1 cellular context compared by ENCODE assay signal in genomic region chr17:75904749-75905521, GRCh38.
TF ChIP-seq lines count a peak whose summit lies in the region.

Gene MRPL38, minus strand, starts transcription at chr17:75904884. Its CDS starts 9 bp downstream, at chr17:75904875.

TF ChIP-seq in HepG2, 621 proteins besides CTCF, POLR2A, EP300 and RAD21 (continued from another document and continues in another):
- TF ChIP-seq, protein P1, sequence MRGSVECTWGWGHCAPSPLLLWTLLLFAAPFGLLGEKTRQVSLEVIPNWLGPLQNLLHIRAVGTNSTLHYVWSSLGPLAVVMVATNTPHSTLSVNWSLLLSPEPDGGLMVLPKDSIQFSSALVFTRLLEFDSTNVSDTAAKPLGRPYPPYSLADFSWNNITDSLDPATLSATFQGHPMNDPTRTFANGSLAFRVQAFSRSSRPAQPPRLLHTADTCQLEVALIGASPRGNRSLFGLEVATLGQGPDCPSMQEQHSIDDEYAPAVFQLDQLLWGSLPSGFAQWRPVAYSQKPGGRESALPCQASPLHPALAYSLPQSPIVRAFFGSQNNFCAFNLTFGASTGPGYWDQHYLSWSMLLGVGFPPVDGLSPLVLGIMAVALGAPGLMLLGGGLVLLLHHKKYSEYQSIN (CRISPR knock-in tag; IDR thresholded peaks at IDR 0.05; ENCODE audit: borderline replicate concordance): no peak
- TF ChIP-seq GMEB2 (CRISPR knock-in tag; IDR thresholded peaks at IDR 0.05; ENCODE audit: low read depth) (peak; percentile 63; the same call in 1 of the 2 replicates), GATAD2A (CRISPR knock-in tag; IDR thresholded peaks at IDR 0.05) (peak; percentile 85), TFDP2 (CRISPR knock-in tag; IDR thresholded peaks at IDR 0.05) (peak; percentile 95), NCOR1 (IDR thresholded peaks at IDR 0.05; ENCODE audit: borderline replicate concordance, low read length) (no peak; the same call in 1 of the 2 replicates), ZNF264 (CRISPR knock-in tag; IDR thresholded peaks at IDR 0.05) (peak; percentile 87; the same call in 1 of the 2 replicates), DNMT3B (CRISPR knock-in tag; conservative IDR thresholded peaks at IDR 0.05) (no peak; the same call in 1 of the 2 replicates), NFIC (IDR thresholded peaks at IDR 0.05; ENCODE audit: low read length) (no peak; the same call in 1 of the 2 replicates), ZNF652 (CRISPR knock-in tag; IDR thresholded peaks at IDR 0.05; ENCODE audit: borderline replicate concordance, low read depth) (peak; percentile 33; the same call in 1 of the 2 replicates), GLI4 (CRISPR knock-in tag; IDR thresholded peaks at IDR 0.05; ENCODE audit: borderline replicate concordance) (peak; percentile 79), ZNF616 (CRISPR knock-in tag; IDR thresholded peaks at IDR 0.05; ENCODE audit: low read depth) (0 out of 2 replicates have a peak, but pooled peaks have one; percentile 40), RARA (CRISPR knock-in tag; IDR thresholded peaks at IDR 0.05) (peak; percentile 66; the same call in 1 of the 2 replicates), HNRNPH1 (optimal IDR thresholded peaks at IDR 0.05; ENCODE audit: low read depth, low read length) (no peak), MAF1 (CRISPR knock-in tag; IDR thresholded peaks at IDR 0.05; ENCODE audit: borderline replicate concordance) (peak; percentile 86; the same call in 1 of the 2 replicates), RXRA (CRISPR knock-in tag; IDR thresholded peaks at IDR 0.05) (peak; percentile 94), REL (CRISPR knock-in tag; conservative IDR thresholded peaks at IDR 0.05) (peak; percentile 81; the same call in 1 of the 2 replicates), ZNF558 (CRISPR knock-in tag; IDR thresholded peaks at IDR 0.05; ENCODE audit: borderline replicate concordance) (peak; percentile 74; the same call in 1 of the 2 replicates), ZNF414 (CRISPR knock-in tag; IDR thresholded peaks at IDR 0.05) (peak; percentile 69; the same call in 1 of the 2 replicates), ZNF777 (CRISPR knock-in tag; IDR thresholded peaks at IDR 0.05) (peak; percentile 99), ZNF720 (CRISPR knock-in tag; IDR thresholded peaks at IDR 0.05) (no peak), ZNF326 (CRISPR knock-in tag; IDR thresholded peaks at IDR 0.05; ENCODE audit: borderline replicate concordance) (no peak), GTF2F1 (IDR thresholded peaks at IDR 0.05; ENCODE audit: low read length) (no peak; the same call in 1 of the 2 replicates), TCF12 (IDR thresholded peaks at IDR 0.05) (no peak), TCF12 (CRISPR knock-in tag; IDR thresholded peaks at IDR 0.05) (peak; percentile 92; the same call in 1 of the 2 replicates), NR3C1 (CRISPR knock-in tag; IDR thresholded peaks at IDR 0.05) (no peak), ZNF451 (CRISPR knock-in tag; IDR thresholded peaks at IDR 0.05) (peak; percentile 88; the same call in 1 of the 2 replicates), ZKSCAN1 (IDR thresholded peaks at IDR 0.05; ENCODE audit: low read length) (no peak), ZSCAN29 (CRISPR knock-in tag; conservative IDR thresholded peaks at IDR 0.05) (peak; percentile 94), GABPB1 (CRISPR knock-in tag; IDR thresholded peaks at IDR 0.05) (peak; percentile 95), SNRNP70 (IDR thresholded peaks at IDR 0.05; ENCODE audit: low read depth, low read length) (no peak), MED13 (CRISPR knock-in tag; IDR thresholded peaks at IDR 0.05) (peak; percentile 86), NCOA5 (CRISPR knock-in tag; IDR thresholded peaks at IDR 0.05) (no peak), RCOR2 (CRISPR knock-in tag; IDR thresholded peaks at IDR 0.05) (peak; percentile 92), SRY (CRISPR knock-in tag; IDR thresholded peaks at IDR 0.05) (peak; percentile 62; the same call in 1 of the 2 replicates), PITX1 (CRISPR knock-in tag; IDR thresholded peaks at IDR 0.05) (peak; percentile 79), BHLHE40 (IDR thresholded peaks at IDR 0.05; ENCODE audit: low read length) (no peak), ZNF577 (CRISPR knock-in tag; IDR thresholded peaks at IDR 0.05; ENCODE audit: borderline replicate concordance, low read depth) (no peak), NR2F6 (IDR thresholded peaks at IDR 0.05) (no peak), NR2F6 (CRISPR knock-in tag; IDR thresholded peaks at IDR 0.05) (peak; percentile 89), NFAT5 (CRISPR knock-in tag; IDR thresholded peaks at IDR 0.05) (no peak; the same call in 1 of the 2 replicates)
- TF ChIP-seq, protein P2, sequence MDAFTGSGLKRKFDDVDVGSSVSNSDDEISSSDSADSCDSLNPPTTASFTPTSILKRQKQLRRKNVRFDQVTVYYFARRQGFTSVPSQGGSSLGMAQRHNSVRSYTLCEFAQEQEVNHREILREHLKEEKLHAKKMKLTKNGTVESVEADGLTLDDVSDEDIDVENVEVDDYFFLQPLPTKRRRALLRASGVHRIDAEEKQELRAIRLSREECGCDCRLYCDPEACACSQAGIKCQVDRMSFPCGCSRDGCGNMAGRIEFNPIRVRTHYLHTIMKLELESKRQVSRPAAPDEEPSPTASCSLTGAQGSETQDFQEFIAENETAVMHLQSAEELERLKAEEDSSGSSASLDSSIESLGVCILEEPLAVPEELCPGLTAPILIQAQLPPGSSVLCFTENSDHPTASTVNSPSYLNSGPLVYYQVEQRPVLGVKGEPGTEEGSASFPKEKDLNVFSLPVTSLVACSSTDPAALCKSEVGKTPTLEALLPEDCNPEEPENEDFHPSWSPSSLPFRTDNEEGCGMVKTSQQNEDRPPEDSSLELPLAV (CRISPR knock-in tag; conservative IDR thresholded peaks at IDR 0.05; ENCODE audit: low read depth): no peak
- TF ChIP-seq, protein P3, sequence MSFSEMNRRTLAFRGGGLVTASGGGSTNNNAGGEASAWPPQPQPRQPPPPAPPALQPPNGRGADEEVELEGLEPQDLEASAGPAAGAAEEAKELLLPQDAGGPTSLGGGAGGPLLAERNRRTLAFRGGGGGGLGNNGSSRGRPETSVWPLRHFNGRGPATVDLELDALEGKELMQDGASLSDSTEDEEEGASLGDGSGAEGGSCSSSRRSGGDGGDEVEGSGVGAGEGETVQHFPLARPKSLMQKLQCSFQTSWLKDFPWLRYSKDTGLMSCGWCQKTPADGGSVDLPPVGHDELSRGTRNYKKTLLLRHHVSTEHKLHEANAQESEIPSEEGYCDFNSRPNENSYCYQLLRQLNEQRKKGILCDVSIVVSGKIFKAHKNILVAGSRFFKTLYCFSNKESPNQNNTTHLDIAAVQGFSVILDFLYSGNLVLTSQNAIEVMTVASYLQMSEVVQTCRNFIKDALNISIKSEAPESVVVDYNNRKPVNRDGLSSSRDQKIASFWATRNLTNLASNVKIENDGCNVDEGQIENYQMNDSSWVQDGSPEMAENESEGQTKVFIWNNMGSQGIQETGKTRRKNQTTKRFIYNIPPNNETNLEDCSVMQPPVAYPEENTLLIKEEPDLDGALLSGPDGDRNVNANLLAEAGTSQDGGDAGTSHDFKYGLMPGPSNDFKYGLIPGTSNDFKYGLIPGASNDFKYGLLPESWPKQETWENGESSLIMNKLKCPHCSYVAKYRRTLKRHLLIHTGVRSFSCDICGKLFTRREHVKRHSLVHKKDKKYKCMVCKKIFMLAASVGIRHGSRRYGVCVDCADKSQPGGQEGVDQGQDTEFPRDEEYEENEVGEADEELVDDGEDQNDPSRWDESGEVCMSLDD (CRISPR knock-in tag; IDR thresholded peaks at IDR 0.05; ENCODE audit: borderline replicate concordance): peak; percentile 66; the same call in 1 of the 2 replicates
- TF ChIP-seq, protein P4, sequence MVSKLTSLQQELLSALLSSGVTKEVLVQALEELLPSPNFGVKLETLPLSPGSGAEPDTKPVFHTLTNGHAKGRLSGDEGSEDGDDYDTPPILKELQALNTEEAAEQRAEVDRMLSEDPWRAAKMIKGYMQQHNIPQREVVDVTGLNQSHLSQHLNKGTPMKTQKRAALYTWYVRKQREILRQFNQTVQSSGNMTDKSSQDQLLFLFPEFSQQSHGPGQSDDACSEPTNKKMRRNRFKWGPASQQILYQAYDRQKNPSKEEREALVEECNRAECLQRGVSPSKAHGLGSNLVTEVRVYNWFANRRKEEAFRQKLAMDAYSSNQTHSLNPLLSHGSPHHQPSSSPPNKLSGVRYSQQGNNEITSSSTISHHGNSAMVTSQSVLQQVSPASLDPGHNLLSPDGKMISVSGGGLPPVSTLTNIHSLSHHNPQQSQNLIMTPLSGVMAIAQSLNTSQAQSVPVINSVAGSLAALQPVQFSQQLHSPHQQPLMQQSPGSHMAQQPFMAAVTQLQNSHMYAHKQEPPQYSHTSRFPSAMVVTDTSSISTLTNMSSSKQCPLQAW (CRISPR knock-in tag; IDR thresholded peaks at IDR 0.05): peak; percentile 95
- TF ChIP-seq, protein P5, sequence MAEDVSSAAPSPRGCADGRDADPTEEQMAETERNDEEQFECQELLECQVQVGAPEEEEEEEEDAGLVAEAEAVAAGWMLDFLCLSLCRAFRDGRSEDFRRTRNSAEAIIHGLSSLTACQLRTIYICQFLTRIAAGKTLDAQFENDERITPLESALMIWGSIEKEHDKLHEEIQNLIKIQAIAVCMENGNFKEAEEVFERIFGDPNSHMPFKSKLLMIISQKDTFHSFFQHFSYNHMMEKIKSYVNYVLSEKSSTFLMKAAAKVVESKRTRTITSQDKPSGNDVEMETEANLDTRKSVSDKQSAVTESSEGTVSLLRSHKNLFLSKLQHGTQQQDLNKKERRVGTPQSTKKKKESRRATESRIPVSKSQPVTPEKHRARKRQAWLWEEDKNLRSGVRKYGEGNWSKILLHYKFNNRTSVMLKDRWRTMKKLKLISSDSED (CRISPR knock-in tag; IDR thresholded peaks at IDR 0.05): no peak
- TF ChIP-seq, protein P6, sequence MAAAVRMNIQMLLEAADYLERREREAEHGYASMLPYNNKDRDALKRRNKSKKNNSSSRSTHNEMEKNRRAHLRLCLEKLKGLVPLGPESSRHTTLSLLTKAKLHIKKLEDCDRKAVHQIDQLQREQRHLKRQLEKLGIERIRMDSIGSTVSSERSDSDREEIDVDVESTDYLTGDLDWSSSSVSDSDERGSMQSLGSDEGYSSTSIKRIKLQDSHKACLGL (CRISPR knock-in tag; IDR thresholded peaks at IDR 0.05): peak; percentile 96
- TF ChIP-seq, protein P7, sequence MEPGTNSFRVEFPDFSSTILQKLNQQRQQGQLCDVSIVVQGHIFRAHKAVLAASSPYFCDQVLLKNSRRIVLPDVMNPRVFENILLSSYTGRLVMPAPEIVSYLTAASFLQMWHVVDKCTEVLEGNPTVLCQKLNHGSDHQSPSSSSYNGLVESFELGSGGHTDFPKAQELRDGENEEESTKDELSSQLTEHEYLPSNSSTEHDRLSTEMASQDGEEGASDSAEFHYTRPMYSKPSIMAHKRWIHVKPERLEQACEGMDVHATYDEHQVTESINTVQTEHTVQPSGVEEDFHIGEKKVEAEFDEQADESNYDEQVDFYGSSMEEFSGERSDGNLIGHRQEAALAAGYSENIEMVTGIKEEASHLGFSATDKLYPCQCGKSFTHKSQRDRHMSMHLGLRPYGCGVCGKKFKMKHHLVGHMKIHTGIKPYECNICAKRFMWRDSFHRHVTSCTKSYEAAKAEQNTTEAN (CRISPR knock-in tag; conservative IDR thresholded peaks at IDR 0.05): peak; percentile 95
